Comparison of ENCODE assay signal across 1 cellular context in the genomic region with DNA sequence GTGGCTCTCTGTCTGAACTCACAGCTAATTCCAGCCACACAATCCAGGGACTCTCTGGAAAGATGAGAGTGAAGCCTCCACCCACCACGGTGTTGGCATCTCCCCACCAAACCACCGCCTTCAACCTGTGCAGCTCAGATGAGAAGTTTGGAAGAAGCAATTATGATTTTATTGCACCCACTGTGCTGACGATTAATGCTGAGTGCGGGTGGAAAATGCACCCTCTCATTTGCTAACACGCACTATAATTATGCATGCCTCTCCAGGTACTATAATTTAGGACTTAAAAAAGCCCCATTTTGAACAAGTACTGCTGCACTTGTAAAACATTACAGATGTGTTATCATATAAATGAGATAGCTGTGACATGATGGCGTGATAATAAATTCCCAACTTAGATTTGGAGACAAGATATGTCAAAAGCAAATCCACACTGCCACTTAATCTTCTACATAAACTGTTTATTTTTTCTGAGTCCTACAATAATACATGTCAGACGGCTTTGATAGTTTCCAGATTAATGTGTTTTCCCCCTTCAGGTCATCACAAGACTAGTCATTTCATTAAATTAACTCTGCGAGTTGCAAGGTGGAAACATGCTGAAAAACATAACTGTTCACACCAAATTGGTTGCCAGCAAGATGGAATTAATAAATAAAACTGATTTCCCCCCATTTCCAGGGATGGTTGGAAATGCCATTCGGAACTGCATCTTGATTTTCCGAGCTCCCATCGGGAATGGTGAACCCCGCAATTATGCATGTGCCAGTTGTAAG.
A peak's percentile ranks its signal among the peaks of the same experiment; 100 is the strongest.
TF ChIP-seq lines count a peak whose summit lies in the region.

No MANE protein-coding gene starts in this region.

TF ChIP-seq in HEK293, 187 proteins besides CTCF, POLR2A, EP300 and RAD21 (continued from another document):
- TF ChIP-seq ZBTB8A (tag by site-specific recombination; IDR thresholded peaks at IDR 0.05) (0 out of 2 replicates have a peak, but pooled peaks have one; percentile 24), ZXDB (tag by site-specific recombination; IDR thresholded peaks at IDR 0.05) (peak; percentile 42; the same call in 1 of the 2 replicates), PRDM6 (tag by site-specific recombination; IDR thresholded peaks at IDR 0.05) (peak; percentile 26; the same call in 1 of the 2 replicates), KLF10 (tag by site-specific recombination; IDR thresholded peaks at IDR 0.05) (peak; percentile 25; the same call in 1 of the 2 replicates), ZNF544 (tag by site-specific recombination; IDR thresholded peaks at IDR 0.05) (no peak), ZNF18 (tag by site-specific recombination; IDR thresholded peaks at IDR 0.05) (peak; percentile 79)
- TF ChIP-seq, protein P1, sequence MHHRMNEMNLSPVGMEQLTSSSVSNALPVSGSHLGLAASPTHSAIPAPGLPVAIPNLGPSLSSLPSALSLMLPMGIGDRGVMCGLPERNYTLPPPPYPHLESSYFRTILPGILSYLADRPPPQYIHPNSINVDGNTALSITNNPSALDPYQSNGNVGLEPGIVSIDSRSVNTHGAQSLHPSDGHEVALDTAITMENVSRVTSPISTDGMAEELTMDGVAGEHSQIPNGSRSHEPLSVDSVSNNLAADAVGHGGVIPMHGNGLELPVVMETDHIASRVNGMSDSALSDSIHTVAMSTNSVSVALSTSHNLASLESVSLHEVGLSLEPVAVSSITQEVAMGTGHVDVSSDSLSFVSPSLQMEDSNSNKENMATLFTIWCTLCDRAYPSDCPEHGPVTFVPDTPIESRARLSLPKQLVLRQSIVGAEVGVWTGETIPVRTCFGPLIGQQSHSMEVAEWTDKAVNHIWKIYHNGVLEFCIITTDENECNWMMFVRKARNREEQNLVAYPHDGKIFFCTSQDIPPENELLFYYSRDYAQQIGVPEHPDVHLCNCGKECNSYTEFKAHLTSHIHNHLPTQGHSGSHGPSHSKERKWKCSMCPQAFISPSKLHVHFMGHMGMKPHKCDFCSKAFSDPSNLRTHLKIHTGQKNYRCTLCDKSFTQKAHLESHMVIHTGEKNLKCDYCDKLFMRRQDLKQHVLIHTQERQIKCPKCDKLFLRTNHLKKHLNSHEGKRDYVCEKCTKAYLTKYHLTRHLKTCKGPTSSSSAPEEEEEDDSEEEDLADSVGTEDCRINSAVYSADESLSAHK (tag by site-specific recombination; IDR thresholded peaks at IDR 0.05) = peak; percentile 52; the same call in 1 of the 2 replicates
